Comparison of ENCODE assay signal across 1 cellular context in genomic region chr19:4057913-4058695, GRCh38.
A peak's percentile ranks its signal among the peaks of the same experiment; 100 is the strongest.
TF ChIP-seq lines count a peak whose summit lies in the region.

No MANE protein-coding gene starts in this region.

TF ChIP-seq in HepG2, 621 proteins besides CTCF, POLR2A, EP300 and RAD21 (continued from another document and continues in another):
- TF ChIP-seq GRHL1 (CRISPR knock-in tag; conservative IDR thresholded peaks at IDR 0.05) (no peak), FOXC1 (CRISPR knock-in tag; IDR thresholded peaks at IDR 0.05; ENCODE audit: borderline replicate concordance) (peak; percentile 44; the same call in 1 of the 2 replicates), XBP1 (CRISPR knock-in tag; IDR thresholded peaks at IDR 0.05) (no peak), ATF2 (CRISPR knock-in tag; IDR thresholded peaks at IDR 0.05) (0 out of 2 replicates have a peak, but pooled peaks have one; percentile 5), ZNF558 (CRISPR knock-in tag; IDR thresholded peaks at IDR 0.05; ENCODE audit: borderline replicate concordance) (no peak; the same call in 1 of the 2 replicates), ZMYM2 (CRISPR knock-in tag; IDR thresholded peaks at IDR 0.05) (peak; percentile 92; the same call in 1 of the 2 replicates), ESRRA (CRISPR knock-in tag; IDR thresholded peaks at IDR 0.05; ENCODE audit: low read depth) (no peak; the same call in 1 of the 2 replicates), ARID4A (CRISPR knock-in tag; IDR thresholded peaks at IDR 0.05; ENCODE audit: borderline replicate concordance) (peak; percentile 73), ZNF639 (CRISPR knock-in tag; conservative IDR thresholded peaks at IDR 0.05) (no peak), GLMP (CRISPR knock-in tag; IDR thresholded peaks at IDR 0.05; ENCODE audit: borderline replicate concordance) (no peak), ZC3H4 (CRISPR knock-in tag; IDR thresholded peaks at IDR 0.05; ENCODE audit: borderline replicate concordance) (no peak), REL (CRISPR knock-in tag; conservative IDR thresholded peaks at IDR 0.05) (no peak), HDAC1 (CRISPR knock-in tag; IDR thresholded peaks at IDR 0.05) (peak; percentile 61), ZNF33A (CRISPR knock-in tag; IDR thresholded peaks at IDR 0.05; ENCODE audit: borderline replicate concordance) (no peak), ZNF75D (CRISPR knock-in tag; IDR thresholded peaks at IDR 0.05; ENCODE audit: borderline replicate concordance) (no peak), ZNF746 (CRISPR knock-in tag; IDR thresholded peaks at IDR 0.05) (peak; percentile 67; the same call in 1 of the 2 replicates), ZBTB37 (CRISPR knock-in tag; IDR thresholded peaks at IDR 0.05) (peak; percentile 19; the same call in 1 of the 2 replicates), NFIB (CRISPR knock-in tag; IDR thresholded peaks at IDR 0.05; ENCODE audit: borderline replicate concordance) (no peak), SAFB2 (CRISPR knock-in tag; IDR thresholded peaks at IDR 0.05; ENCODE audit: borderline replicate concordance, low read depth) (peak; percentile 33; the same call in 1 of the 2 replicates), SP4 (CRISPR knock-in tag; IDR thresholded peaks at IDR 0.05) (0 out of 2 replicates have a peak, but pooled peaks have one; percentile 16), CREB1 (IDR thresholded peaks at IDR 0.05) (peak; percentile 43), CREB1 (CRISPR knock-in tag; IDR thresholded peaks at IDR 0.05) (no peak), ZFP91 (CRISPR knock-in tag; IDR thresholded peaks at IDR 0.05; ENCODE audit: borderline replicate concordance) (peak; percentile 80; the same call in 1 of the 2 replicates), E2F2 (CRISPR knock-in tag; IDR thresholded peaks at IDR 0.05; ENCODE audit: borderline replicate concordance) (no peak), MTERF4 (CRISPR knock-in tag; IDR thresholded peaks at IDR 0.05) (0 out of 2 replicates have a peak, but pooled peaks have one; percentile 13), ELF4 (CRISPR knock-in tag; IDR thresholded peaks at IDR 0.05; ENCODE audit: borderline replicate concordance) (no peak), MED8 (CRISPR knock-in tag; IDR thresholded peaks at IDR 0.05; ENCODE audit: insufficient replicate concordance) (peak; percentile 69), ZNF513 (CRISPR knock-in tag; conservative IDR thresholded peaks at IDR 0.05) (no peak), STAG1 (CRISPR knock-in tag; IDR thresholded peaks at IDR 0.05) (peak; percentile 24; the same call in 1 of the 2 replicates), ZNF446 (CRISPR knock-in tag; IDR thresholded peaks at IDR 0.05) (no peak), ZBTB25 (CRISPR knock-in tag; IDR thresholded peaks at IDR 0.05) (no peak; the same call in 1 of the 2 replicates), ISL2 (CRISPR knock-in tag; IDR thresholded peaks at IDR 0.05) (peak; percentile 66; the same call in 1 of the 2 replicates), ZNF468 (CRISPR knock-in tag; IDR thresholded peaks at IDR 0.05) (no peak), RFXANK (CRISPR knock-in tag; IDR thresholded peaks at IDR 0.05) (no peak), MEF2D (CRISPR knock-in tag; IDR thresholded peaks at IDR 0.05) (no peak; the same call in 1 of the 2 replicates), THAP7 (CRISPR knock-in tag; IDR thresholded peaks at IDR 0.05) (no peak), ZNF30 (CRISPR knock-in tag; IDR thresholded peaks at IDR 0.05) (no peak)
